ENCODE assay signal across 19 cellular contexts in genomic region chr3:99892332-99892731, GRCh38.
"Had no signal": no experiment of that assay in that cellular context is flagged by ENCODE, and none has a peak within 500 bp of the region (broad histone marks: within the 10 kb centered on the region; RNA-seq: fewer than 3 reads in every experiment).

No MANE protein-coding gene starts in this region.

- H3K4me3 ChIP-seq: heart left ventricle had no signal

- H3K27me3 ChIP-seq: brain microvascular endothelial cell, heart left ventricle had no signal

- DNase-seq: activated CD4-positive, alpha-beta T cell treated with anti-CD3 and anti-CD28 coated beads for 48 hours; activated CD8-positive, alpha-beta memory T cell treated with anti-CD3 and anti-CD28 coated beads for 24 hours; activated naive CD4-positive, alpha-beta T cell; amniotic stem cell; brain microvascular endothelial cell; cortex of kidney; effector CD4-positive, alpha-beta T cell; heart left ventricle; immature natural killer cell; mesendoderm; natural killer cell; posterior cingulate gyrus; retina; stimulated activated CD4-positive, alpha-beta T cell treated with anti-CD3 and anti-CD28 coated beads, Interleukin-15, amount 100 ng/mL, for 24 hours; stimulated activated CD4-positive, alpha-beta T cell treated with anti-CD3 and anti-CD28 coated beads, Interleukin-4, amount 100 ng/mL, for 1 hour; stimulated activated naive CD4-positive, alpha-beta T cell; trophoblast cell had no signal

- FAIRE-seq: endothelial cell of umbilical vein, frontal cortex had no signal

- H3K27ac ChIP-seq: brain microvascular endothelial cell, heart left ventricle had no signal

- H3K36me3 ChIP-seq: brain microvascular endothelial cell, heart left ventricle had no signal

- ATAC-seq: heart left ventricle, natural killer cell had no signal
